1 cellular context compared by ENCODE assay signal in the genomic region with DNA sequence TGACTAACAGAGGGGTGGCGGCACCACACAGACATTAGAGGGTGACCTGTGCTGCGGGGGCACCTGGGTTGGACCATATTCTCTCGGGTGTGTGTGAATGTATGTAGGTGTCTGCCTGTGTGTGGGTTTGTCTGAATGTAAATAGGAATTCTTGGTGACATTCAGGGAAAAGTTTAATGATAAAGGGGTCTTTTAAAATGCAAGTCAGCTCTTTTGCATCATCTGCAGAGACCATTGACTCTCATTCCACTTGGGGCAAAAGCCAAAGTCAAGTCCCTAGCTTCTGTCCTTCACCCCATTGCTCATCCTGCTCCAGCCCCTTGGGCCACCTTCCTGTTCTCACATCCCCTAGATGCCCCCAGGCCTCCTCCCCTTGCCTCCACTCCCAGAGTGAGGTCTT.
TF ChIP-seq lines count a peak whose summit lies in the region.

No MANE protein-coding gene starts in this region.

TF ChIP-seq in K562, 482 proteins besides CTCF, POLR2A, EP300 and RAD21 (continues in another document):
- TF ChIP-seq, protein P1, sequence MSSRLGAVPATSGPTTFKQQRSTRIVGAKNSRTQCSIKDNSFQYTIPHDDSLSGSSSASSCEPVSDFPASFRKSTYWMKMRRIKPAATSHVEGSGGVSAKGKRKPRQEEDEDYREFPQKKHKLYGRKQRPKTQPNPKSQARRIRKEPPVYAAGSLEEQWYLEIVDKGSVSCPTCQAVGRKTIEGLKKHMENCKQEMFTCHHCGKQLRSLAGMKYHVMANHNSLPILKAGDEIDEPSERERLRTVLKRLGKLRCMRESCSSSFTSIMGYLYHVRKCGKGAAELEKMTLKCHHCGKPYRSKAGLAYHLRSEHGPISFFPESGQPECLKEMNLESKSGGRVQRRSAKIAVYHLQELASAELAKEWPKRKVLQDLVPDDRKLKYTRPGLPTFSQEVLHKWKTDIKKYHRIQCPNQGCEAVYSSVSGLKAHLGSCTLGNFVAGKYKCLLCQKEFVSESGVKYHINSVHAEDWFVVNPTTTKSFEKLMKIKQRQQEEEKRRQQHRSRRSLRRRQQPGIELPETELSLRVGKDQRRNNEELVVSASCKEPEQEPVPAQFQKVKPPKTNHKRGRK (tag; IDR thresholded peaks at IDR 0.05): no peak
- TF ChIP-seq MAFG (tag; conservative IDR thresholded peaks at IDR 0.05) (peak; percentile 73), ZNF551 (CRISPR knock-in tag; IDR thresholded peaks at IDR 0.05) (no peak), ZNF583 (CRISPR knock-in tag; IDR thresholded peaks at IDR 0.05) (no peak), CC2D1A (IDR thresholded peaks at IDR 0.05) (no peak), KAT2B (IDR thresholded peaks at IDR 0.05; ENCODE audit: low read depth, low read length) (no peak), ZNF24 (IDR thresholded peaks at IDR 0.05) (no peak), MEIS2 (IDR thresholded peaks at IDR 0.05; ENCODE audit: partially characterized antibody) (no peak), SMARCA5 (IDR thresholded peaks at IDR 0.05) (no peak), MAFK (IDR thresholded peaks at IDR 0.05; ENCODE audit: low read length) (peak; percentile 49; the same call in 1 of the 2 replicates), HDAC1 (IDR thresholded peaks at IDR 0.05) (no peak), MAFF (IDR thresholded peaks at IDR 0.05; ENCODE audit: low read length) (peak; percentile 66), KLF16 (IDR thresholded peaks at IDR 0.05) (no peak), TEAD1 (CRISPR knock-in tag; IDR thresholded peaks at IDR 0.05) (no peak), ZBTB17 (CRISPR knock-in tag; IDR thresholded peaks at IDR 0.05) (no peak), JUNB (CRISPR knock-in tag; conservative IDR thresholded peaks at IDR 0.05) (no peak), ZNF253 (CRISPR knock-in tag; conservative IDR thresholded peaks at IDR 0.05) (no peak), NFIX (CRISPR knock-in tag; IDR thresholded peaks at IDR 0.05; ENCODE audit: low read depth) (no peak), MEF2A (IDR thresholded peaks at IDR 0.05; ENCODE audit: control insufficient read depth, low read depth, low read length) (no peak), OTX1 (CRISPR knock-in tag; IDR thresholded peaks at IDR 0.05) (no peak), SMARCE1 (IDR thresholded peaks at IDR 0.05) (no peak), KLF13 (tag; IDR thresholded peaks at IDR 0.05; ENCODE audit: borderline replicate concordance, low read depth) (no peak), FOXM1 (IDR thresholded peaks at IDR 0.05; ENCODE audit: low read depth) (no peak), FOXM1 (CRISPR knock-in tag; IDR thresholded peaks at IDR 0.05; ENCODE audit: low read depth) (no peak), ZNF316 (IDR thresholded peaks at IDR 0.05) (peak; percentile 88), DPF2 (IDR thresholded peaks at IDR 0.05) (no peak), CBX3 (IDR thresholded peaks at IDR 0.05; ENCODE audit: borderline replicate concordance in 1 of 2, low read length in 2 of 2) (no peak), ZKSCAN1 (IDR thresholded peaks at IDR 0.05; ENCODE audit: low read depth, low read length) (no peak), NFE2L1 (tag; IDR thresholded peaks at IDR 0.05; ENCODE audit: borderline replicate concordance, low read depth) (no peak), ZNF57 (CRISPR knock-in tag; IDR thresholded peaks at IDR 0.05) (no peak), TAF9B (IDR thresholded peaks at IDR 0.05; ENCODE audit: partially characterized antibody) (no peak), HMGN3 (IDR thresholded peaks at IDR 0.05; ENCODE audit: borderline replicate concordance, extremely low read depth, insufficient read length, low read depth, low read length) (no peak), XRCC5 (IDR thresholded peaks at IDR 0.05; ENCODE audit: low read depth, low read length) (no peak), C11orf30 (IDR thresholded peaks at IDR 0.05; ENCODE audit: low read depth) (peak; percentile 88)
- TF ChIP-seq, protein P2, sequence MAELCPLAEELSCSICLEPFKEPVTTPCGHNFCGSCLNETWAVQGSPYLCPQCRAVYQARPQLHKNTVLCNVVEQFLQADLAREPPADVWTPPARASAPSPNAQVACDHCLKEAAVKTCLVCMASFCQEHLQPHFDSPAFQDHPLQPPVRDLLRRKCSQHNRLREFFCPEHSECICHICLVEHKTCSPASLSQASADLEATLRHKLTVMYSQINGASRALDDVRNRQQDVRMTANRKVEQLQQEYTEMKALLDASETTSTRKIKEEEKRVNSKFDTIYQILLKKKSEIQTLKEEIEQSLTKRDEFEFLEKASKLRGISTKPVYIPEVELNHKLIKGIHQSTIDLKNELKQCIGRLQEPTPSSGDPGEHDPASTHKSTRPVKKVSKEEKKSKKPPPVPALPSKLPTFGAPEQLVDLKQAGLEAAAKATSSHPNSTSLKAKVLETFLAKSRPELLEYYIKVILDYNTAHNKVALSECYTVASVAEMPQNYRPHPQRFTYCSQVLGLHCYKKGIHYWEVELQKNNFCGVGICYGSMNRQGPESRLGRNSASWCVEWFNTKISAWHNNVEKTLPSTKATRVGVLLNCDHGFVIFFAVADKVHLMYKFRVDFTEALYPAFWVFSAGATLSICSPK (IDR thresholded peaks at IDR 0.05; ENCODE audit: borderline replicate concordance): no peak
- TF ChIP-seq, protein P3, sequence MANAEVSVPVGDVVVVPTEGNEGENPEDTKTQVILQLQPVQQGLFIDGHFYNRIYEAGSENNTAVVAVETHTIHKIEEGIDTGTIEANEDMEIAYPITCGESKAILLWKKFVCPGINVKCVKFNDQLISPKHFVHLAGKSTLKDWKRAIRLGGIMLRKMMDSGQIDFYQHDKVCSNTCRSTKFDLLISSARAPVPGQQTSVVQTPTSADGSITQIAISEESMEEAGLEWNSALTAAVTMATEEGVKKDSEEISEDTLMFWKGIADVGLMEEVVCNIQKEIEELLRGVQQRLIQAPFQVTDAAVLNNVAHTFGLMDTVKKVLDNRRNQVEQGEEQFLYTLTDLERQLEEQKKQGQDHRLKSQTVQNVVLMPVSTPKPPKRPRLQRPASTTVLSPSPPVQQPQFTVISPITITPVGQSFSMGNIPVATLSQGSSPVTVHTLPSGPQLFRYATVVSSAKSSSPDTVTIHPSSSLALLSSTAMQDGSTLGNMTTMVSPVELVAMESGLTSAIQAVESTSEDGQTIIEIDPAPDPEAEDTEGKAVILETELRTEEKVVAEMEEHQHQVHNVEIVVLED (CRISPR knock-in tag; IDR thresholded peaks at IDR 0.05): no peak
- TF ChIP-seq, protein P4, sequence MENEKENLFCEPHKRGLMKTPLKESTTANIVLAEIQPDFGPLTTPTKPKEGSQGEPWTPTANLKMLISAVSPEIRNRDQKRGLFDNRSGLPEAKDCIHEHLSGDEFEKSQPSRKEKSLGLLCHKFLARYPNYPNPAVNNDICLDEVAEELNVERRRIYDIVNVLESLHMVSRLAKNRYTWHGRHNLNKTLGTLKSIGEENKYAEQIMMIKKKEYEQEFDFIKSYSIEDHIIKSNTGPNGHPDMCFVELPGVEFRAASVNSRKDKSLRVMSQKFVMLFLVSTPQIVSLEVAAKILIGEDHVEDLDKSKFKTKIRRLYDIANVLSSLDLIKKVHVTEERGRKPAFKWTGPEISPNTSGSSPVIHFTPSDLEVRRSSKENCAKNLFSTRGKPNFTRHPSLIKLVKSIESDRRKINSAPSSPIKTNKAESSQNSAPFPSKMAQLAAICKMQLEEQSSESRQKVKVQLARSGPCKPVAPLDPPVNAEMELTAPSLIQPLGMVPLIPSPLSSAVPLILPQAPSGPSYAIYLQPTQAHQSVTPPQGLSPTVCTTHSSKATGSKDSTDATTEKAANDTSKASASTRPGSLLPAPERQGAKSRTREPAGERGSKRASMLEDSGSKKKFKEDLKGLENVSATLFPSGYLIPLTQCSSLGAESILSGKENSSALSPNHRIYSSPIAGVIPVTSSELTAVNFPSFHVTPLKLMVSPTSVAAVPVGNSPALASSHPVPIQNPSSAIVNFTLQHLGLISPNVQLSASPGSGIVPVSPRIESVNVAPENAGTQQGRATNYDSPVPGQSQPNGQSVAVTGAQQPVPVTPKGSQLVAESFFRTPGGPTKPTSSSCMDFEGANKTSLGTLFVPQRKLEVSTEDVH (IDR thresholded peaks at IDR 0.05; ENCODE audit: low read depth, partially characterized antibody): no peak
- TF ChIP-seq, protein P5, sequence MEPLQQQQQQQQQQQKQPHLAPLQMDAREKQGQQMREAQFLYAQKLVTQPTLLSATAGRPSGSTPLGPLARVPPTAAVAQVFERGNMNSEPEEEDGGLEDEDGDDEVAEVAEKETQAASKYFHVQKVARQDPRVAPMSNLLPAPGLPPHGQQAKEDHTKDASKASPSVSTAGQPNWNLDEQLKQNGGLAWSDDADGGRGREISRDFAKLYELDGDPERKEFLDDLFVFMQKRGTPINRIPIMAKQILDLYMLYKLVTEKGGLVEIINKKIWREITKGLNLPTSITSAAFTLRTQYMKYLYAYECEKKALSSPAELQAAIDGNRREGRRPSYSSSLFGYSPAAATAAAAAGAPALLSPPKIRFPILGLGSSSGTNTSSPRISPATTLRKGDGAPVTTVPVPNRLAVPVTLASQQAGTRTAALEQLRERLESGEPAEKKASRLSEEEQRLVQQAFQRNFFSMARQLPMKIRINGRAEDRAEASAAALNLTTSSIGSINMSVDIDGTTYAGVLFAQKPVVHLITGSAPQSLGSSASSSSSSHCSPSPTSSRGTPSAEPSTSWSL (CRISPR knock-in tag; IDR thresholded peaks at IDR 0.05; ENCODE audit: borderline replicate concordance): no peak
- TF ChIP-seq, protein P6, sequence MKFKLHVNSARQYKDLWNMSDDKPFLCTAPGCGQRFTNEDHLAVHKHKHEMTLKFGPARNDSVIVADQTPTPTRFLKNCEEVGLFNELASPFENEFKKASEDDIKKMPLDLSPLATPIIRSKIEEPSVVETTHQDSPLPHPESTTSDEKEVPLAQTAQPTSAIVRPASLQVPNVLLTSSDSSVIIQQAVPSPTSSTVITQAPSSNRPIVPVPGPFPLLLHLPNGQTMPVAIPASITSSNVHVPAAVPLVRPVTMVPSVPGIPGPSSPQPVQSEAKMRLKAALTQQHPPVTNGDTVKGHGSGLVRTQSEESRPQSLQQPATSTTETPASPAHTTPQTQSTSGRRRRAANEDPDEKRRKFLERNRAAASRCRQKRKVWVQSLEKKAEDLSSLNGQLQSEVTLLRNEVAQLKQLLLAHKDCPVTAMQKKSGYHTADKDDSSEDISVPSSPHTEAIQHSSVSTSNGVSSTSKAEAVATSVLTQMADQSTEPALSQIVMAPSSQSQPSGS (CRISPR knock-in tag; IDR thresholded peaks at IDR 0.05): no peak
- TF ChIP-seq, protein P7, sequence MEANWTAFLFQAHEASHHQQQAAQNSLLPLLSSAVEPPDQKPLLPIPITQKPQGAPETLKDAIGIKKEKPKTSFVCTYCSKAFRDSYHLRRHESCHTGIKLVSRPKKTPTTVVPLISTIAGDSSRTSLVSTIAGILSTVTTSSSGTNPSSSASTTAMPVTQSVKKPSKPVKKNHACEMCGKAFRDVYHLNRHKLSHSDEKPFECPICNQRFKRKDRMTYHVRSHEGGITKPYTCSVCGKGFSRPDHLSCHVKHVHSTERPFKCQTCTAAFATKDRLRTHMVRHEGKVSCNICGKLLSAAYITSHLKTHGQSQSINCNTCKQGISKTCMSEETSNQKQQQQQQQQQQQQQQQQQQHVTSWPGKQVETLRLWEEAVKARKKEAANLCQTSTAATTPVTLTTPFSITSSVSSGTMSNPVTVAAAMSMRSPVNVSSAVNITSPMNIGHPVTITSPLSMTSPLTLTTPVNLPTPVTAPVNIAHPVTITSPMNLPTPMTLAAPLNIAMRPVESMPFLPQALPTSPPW (CRISPR knock-in tag; IDR thresholded peaks at IDR 0.05): no peak
- TF ChIP-seq, protein P8, sequence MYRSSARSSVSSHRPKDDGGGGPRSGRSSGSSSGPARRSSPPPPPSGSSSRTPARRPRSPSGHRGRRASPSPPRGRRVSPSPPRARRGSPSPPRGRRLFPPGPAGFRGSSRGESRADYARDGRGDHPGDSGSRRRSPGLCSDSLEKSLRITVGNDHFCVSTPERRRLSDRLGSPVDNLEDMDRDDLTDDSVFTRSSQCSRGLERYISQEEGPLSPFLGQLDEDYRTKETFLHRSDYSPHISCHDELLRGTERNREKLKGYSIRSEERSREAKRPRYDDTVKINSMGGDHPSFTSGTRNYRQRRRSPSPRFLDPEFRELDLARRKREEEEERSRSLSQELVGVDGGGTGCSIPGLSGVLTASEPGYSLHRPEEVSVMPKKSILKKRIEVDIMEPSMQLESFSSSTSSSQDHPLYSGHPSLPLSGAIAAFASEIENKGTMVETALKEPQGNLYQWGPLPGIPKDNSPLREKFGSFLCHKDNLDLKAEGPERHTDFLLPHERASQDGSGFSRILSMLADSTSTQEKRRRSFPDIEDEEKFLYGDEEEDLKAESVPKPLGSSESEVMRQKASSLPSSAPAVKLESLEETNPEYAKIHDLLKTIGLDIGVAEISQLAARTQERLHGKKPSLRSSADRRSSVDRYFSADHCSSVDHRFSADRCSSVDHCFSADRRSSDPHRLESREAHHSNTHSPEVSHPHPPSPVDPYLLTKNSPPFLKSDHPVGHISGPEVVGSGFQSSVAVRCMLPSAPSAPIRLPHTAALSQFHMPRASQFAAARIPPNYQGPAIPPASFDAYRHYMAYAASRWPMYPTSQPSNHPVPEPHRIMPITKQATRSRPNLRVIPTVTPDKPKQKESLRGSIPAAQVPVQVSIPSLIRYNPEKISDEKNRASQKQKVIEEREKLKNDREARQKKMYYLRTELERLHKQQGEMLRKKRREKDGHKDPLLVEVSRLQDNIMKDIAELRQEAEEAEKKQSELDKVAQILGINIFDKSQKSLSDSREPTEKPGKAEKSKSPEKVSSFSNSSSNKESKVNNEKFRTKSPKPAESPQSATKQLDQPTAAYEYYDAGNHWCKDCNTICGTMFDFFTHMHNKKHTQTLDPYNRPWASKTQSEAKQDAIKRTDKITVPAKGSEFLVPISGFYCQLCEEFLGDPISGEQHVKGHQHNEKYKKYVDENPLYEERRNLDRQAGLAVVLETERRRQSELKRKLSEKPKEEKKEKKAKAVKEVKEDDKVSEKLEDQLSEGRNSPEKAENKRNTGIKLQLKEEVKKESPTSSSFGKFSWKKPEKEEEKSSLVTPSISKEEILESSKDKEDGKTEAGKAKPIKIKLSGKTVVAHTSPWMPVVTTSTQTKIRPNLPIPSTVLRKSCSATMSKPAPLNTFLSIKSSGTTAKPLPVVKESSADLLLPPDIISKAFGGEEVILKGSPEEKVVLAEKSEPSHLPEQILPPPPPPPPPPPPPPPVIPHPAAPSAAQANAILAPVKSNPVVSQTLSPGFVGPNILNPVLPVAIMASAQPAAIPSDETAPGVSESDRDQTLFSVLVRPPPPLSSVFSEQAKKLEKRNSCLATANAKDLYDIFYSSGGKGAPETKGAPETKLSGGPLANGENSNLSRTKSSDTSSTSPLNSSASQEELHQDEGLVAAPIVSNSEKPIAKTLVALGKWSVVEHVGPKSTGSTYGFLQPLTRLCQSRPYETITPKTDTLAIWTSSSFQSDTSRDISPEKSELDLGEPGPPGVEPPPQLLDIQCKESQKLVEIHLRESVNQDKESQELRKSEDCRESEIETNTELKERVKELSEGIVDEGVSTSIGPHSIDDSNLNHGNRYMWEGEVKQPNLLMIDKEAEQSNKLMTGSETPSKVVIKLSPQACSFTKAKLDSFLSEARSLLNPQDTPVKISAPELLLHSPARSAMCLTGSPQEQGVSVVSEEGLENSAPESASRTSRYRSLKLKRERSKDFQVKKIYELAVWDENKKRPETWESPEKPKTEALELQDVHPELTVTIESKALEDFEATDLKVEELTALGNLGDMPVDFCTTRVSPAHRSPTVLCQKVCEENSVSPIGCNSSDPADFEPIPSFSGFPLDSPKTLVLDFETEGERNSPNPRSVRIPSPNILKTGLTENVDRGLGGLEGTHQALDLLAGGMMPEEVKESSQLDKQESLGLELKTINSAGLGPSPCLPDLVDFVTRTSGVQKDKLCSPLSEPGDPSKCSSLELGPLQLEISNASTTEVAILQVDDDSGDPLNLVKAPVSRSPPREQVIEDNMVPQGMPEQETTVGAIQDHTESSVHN (IDR thresholded peaks at IDR 0.05; ENCODE audit: borderline replicate concordance in 1 of 2, low read depth in 1 of 2): no peak
